In genomic region chr9:93827545-93828330, GRCh38 we compare ENCODE assay signal across 9 cellular contexts.
DNase-seq lines count a peak whose midpoint lies in the region; ATAC-seq and TF ChIP-seq lines count a peak whose summit lies in the region.
"Had no signal": no experiment of that assay in that cellular context is flagged by ENCODE, and none has a peak within 500 bp of the region (broad histone marks: within the 10 kb centered on the region; RNA-seq: fewer than 3 reads in every experiment).

No MANE protein-coding gene starts in this region.

- ATAC-seq in T-helper 17 cell (peak; percentile 68), HG03439 (IDR thresholded peaks at IDR 0.05; ENCODE audit: unreplicated experiment) (no peak)

- H3K36me3 ChIP-seq in liver (ENCODE audit: control insufficient read depth in 4 of 4, insufficient read depth in 3 of 4, low read depth in 1 of 4, low read length in 3 of 4): no peaks in the 10 kb centered on the region

- no peak overlapping the region for H3K27ac Mint-ChIP-seq in T-helper 17 cell
- H3K27ac Mint-ChIP-seq: stimulated activated naive CD8-positive, alpha-beta T cell treated with anti-CD3 and anti-CD28 coated beads, Interleukin-15, Interleukin-2, amounts not matched to agents 100 ng/mL and 50 ng/mL, for 24 hours had no signal

- TF ChIP-seq CTCF in coronary artery (IDR thresholded peaks at IDR 0.05) (peak; percentile 87), liver (IDR thresholded peaks at IDR 0.05; ENCODE audit: low read depth, low read length, missing input control) (peak; percentile 76)

- DNase-seq in DMS53 (lab: John Stamatoyannopoulos, UW) (peak; percentile 81), HK-2 (ENCODE audit: unreplicated experiment) (peak; percentile 51), T-helper 17 cell (no peak), coronary artery (ENCODE audit: low spot score) (peak; percentile 68), GDM1 (lab: John Stamatoyannopoulos, UW) (no peak)
- DNase-seq in stimulated activated CD8-positive, alpha-beta memory T cell treated with anti-CD3 and anti-CD28 coated beads, Interleukin-12 subunit alpha, Interleukin-12 subunit beta, amount 100 ng/mL, for 24 hours (ENCODE audit: extremely low read depth): peak; percentile 5

- peaks cover 0 to 2% (median 0%) of the 10 kb centered on the region in 4 donors for H3K4me1 ChIP-seq in liver (ENCODE audit: control insufficient read depth in 4 of 4, insufficient read depth in 4 of 4, low read length in 3 of 4)

- H3K4me3 Mint-ChIP-seq in T-helper 17 cell: no peak overlapping the region
- H3K4me3 Mint-ChIP-seq: stimulated activated naive CD8-positive, alpha-beta T cell treated with anti-CD3 and anti-CD28 coated beads, Interleukin-15, Interleukin-2, amounts not matched to agents 100 ng/mL and 50 ng/mL, for 24 hours had no signal

- no peaks in the 10 kb centered on the region for H3K9me3 ChIP-seq in T-helper 17 cell (ENCODE audit: control insufficient read depth, low read length, poor library complexity, severe bottlenecking)
- no peaks in the 10 kb centered on the region for H3K9me3 ChIP-seq in liver (ENCODE audit: control insufficient read depth in 4 of 4, low read length in 3 of 4)

- no peak overlapping the region for H3K27ac ChIP-seq in coronary artery
- H3K27ac ChIP-seq in liver (ENCODE audit: low read depth in 1 of 2, low read length in 2 of 2): no peak overlapping the region

- peak; percentile 57 to 70 for TF ChIP-seq RAD21 in liver (IDR thresholded peaks at IDR 0.05)

- peak overlapping the region; percentile 62 for H3K4me3 ChIP-seq in coronary artery
- peak overlapping the region in 1 of 3 donors; percentile 28 for H3K4me3 ChIP-seq in liver (ENCODE audit: low read depth in 1 of 3, low read length in 3 of 3)

- 19% methylated on average over 43 of the region's 43 CpGs for WGBS in liver

- peaks cover 74% of the 10 kb centered on the region for H3K27me3 Mint-ChIP-seq in T-helper 17 cell

- peaks cover 12% of the 10 kb centered on the region for H3K4me1 Mint-ChIP-seq in T-helper 17 cell

- peaks cover 0 to 4% (median 1%) of the 10 kb centered on the region in 4 donors for H3K27me3 ChIP-seq in liver (ENCODE audit: control insufficient read depth in 4 of 4, insufficient read depth in 4 of 4, low read length in 3 of 4)

- H3K9ac ChIP-seq in liver (ENCODE audit: low read depth in 1 of 2, low read length in 2 of 2): no peak overlapping the region

- peaks cover 7% of the 10 kb centered on the region for H3K36me3 Mint-ChIP-seq in T-helper 17 cell (ENCODE audit: low read depth)

TF ChIP-seq in liver, 16 proteins besides CTCF, POLR2A, EP300 and RAD21:
- no peak for TF ChIP-seq SP1 (IDR thresholded peaks at IDR 0.05)
- no peak for TF ChIP-seq ATF3 (IDR thresholded peaks at IDR 0.05)
- no peak for TF ChIP-seq GABPA (IDR thresholded peaks at IDR 0.05 in 1 of 2, conservative IDR thresholded peaks at IDR 0.05 in 1 of 2)

Comparison
In these comparisons a context has a peak if more than half of its experiments do, and no peak if none do; other contexts are left out.
1. DNase-seq: peak in DMS53 (single experiment), HK-2 (single experiment), coronary artery (single experiment) and stimulated activated CD8-positive, alpha-beta memory T cell treated with anti-CD3 and anti-CD28 coated beads, Interleukin-12 subunit alpha, Interleukin-12 subunit beta, amount 100 ng/mL, for 24 hours (single experiment); none in T-helper 17 cell (0 of 3) and GDM1 (single experiment).